28 cellular contexts compared by ENCODE assay signal in genomic region chr22:28538922-28539321, GRCh38.
"Had no signal": no experiment of that assay in that cellular context is flagged by ENCODE, and none has a peak within 500 bp of the region (broad histone marks: within the 10 kb centered on the region; RNA-seq: fewer than 3 reads in every experiment).

No MANE protein-coding gene starts in this region.

- H3K4me3 Mint-ChIP-seq: naive B cell; naive thymus-derived CD8-positive, alpha-beta T cell; natural killer cell treated with Interleukin-12 subunit alpha and Interleukin-12 subunit beta and Interleukin-15 and Interleukin-18, amount 100 ng/mL, for 72 hours; nephron progenitor cell; stimulated activated effector memory CD8-positive, alpha-beta T cell treated with anti-CD3 and anti-CD28 coated beads, Interleukin-12 subunit alpha, Interleukin-12 subunit beta, amount 100 ng/mL, for 72 hours; stimulated activated naive B cell treated with anti-CD40 and anti-IgM and Interleukin-4, amounts not matched to agents 10 μg/mL and 1 μg/mL and 100 μg/mL, for 72 hours; stimulated activated naive CD8-positive, alpha-beta T cell treated with anti-CD3 and anti-CD28 coated beads, Interleukin-15, Interleukin-2, amounts not matched to agents 100 ng/mL and 50 ng/mL, for 24 hours; type B pancreatic cell had no signal

- H3K27me3 Mint-ChIP-seq: stimulated activated naive CD8-positive, alpha-beta T cell treated with anti-CD3 and anti-CD28 coated beads, Interleukin-15, Interleukin-2, amounts not matched to agents 100 ng/mL and 50 ng/mL, for 24 hours; type B pancreatic cell had no signal

- H3K4me1 Mint-ChIP-seq: naive B cell; naive thymus-derived CD8-positive, alpha-beta T cell; stimulated activated effector memory CD8-positive, alpha-beta T cell treated with anti-CD3 and anti-CD28 coated beads, Interleukin-12 subunit alpha, Interleukin-12 subunit beta, amount 100 ng/mL, for 72 hours; stimulated activated naive B cell treated with anti-CD40 and anti-IgM and Interleukin-4, amounts not matched to agents 10 μg/mL and 1 μg/mL and 100 μg/mL, for 72 hours had no signal

- ATAC-seq: naive thymus-derived CD8-positive, alpha-beta T cell; natural killer cell treated with Interleukin-12 subunit alpha and Interleukin-12 subunit beta and Interleukin-15 and Interleukin-18, amount 100 ng/mL, for 72 hours; pancreas; psoas muscle; right cardiac atrium; right lobe of liver; stimulated activated effector memory CD8-positive, alpha-beta T cell treated with anti-CD3 and anti-CD28 coated beads, Interleukin-12 subunit alpha, Interleukin-12 subunit beta, amount 100 ng/mL, for 72 hours; stimulated activated naive B cell treated with anti-CD40 and anti-IgM and Interleukin-4, amounts not matched to agents 10 μg/mL and 1 μg/mL and 100 μg/mL, for 72 hours; upper lobe of right lung had no signal

- H3K27ac Mint-ChIP-seq: naive B cell; naive thymus-derived CD8-positive, alpha-beta T cell; natural killer cell treated with Interleukin-12 subunit alpha and Interleukin-12 subunit beta and Interleukin-15 and Interleukin-18, amount 100 ng/mL, for 72 hours; nephron progenitor cell; stimulated activated effector memory CD8-positive, alpha-beta T cell treated with anti-CD3 and anti-CD28 coated beads, Interleukin-12 subunit alpha, Interleukin-12 subunit beta, amount 100 ng/mL, for 72 hours; stimulated activated naive B cell treated with anti-CD40 and anti-IgM and Interleukin-4, amounts not matched to agents 10 μg/mL and 1 μg/mL and 100 μg/mL, for 72 hours; stimulated activated naive CD8-positive, alpha-beta T cell treated with anti-CD3 and anti-CD28 coated beads, Interleukin-15, Interleukin-2, amounts not matched to agents 100 ng/mL and 50 ng/mL, for 24 hours; type B pancreatic cell had no signal

- H3K27ac ChIP-seq: neutrophil, pancreas, psoas muscle, right lobe of liver, sigmoid colon, suprapubic skin, testis, tibial artery, transverse colon, upper lobe of right lung, vagina had no signal

- H3K9me3 ChIP-seq: neutrophil, pancreas, right lobe of liver, sigmoid colon, suprapubic skin, testis, transverse colon, upper lobe of right lung, vagina had no signal

- H3K4me3 ChIP-seq: pancreas, psoas muscle, right lobe of liver, sigmoid colon, suprapubic skin, testis, tibial artery, transverse colon, upper lobe of right lung, vagina had no signal

- H3K4me1 ChIP-seq: pancreas, psoas muscle, right lobe of liver, sigmoid colon, suprapubic skin, testis, tibial artery, transverse colon, upper lobe of right lung, vagina had no signal

- H3K36me3 ChIP-seq: neutrophil, pancreas, right lobe of liver, sigmoid colon, suprapubic skin, tibial artery, transverse colon, upper lobe of right lung, vagina had no signal

- DNase-seq: naive B cell; naive thymus-derived CD8-positive, alpha-beta T cell; nephron progenitor cell; nucleus accumbens; pancreas; psoas muscle; right cardiac atrium; right lobe of liver; sigmoid colon; small intestine; stimulated activated CD4-positive, alpha-beta T cell treated with anti-CD3 and anti-CD28 coated beads, Interleukin-15, amount 100 ng/mL, for 24 hours; stimulated activated CD4-positive, alpha-beta T cell treated with anti-CD3 and anti-CD28 coated beads, Interleukin-2, amount 100 ng/mL, for 24 hours; stimulated activated CD4-positive, alpha-beta T cell treated with anti-CD3 and anti-CD28 coated beads, Interleukin-2, amount 100 ng/mL, for 48 hours; stimulated activated CD4-positive, alpha-beta T cell treated with anti-CD3 and anti-CD28 coated beads, Interleukin-4, amount 100 ng/mL, for 24 hours; stimulated activated naive B cell treated with anti-CD40 and anti-IgM and Interleukin-4, amounts not matched to agents 10 μg/mL and 1 μg/mL and 100 μg/mL, for 72 hours; stimulated activated naive CD4-positive, alpha-beta T cell treated with Interleukin-2 at 50 U/mL for 16 hours; substantia nigra; testis; tibial artery; transverse colon; upper lobe of right lung had no signal

- H3K36me3 Mint-ChIP-seq: stimulated activated effector memory CD8-positive, alpha-beta T cell treated with anti-CD3 and anti-CD28 coated beads, Interleukin-12 subunit alpha, Interleukin-12 subunit beta, amount 100 ng/mL, for 72 hours had no signal

- H3K27me3 ChIP-seq: neutrophil, pancreas, right lobe of liver, sigmoid colon, suprapubic skin, testis, tibial artery, transverse colon, upper lobe of right lung, vagina had no signal
